15 cellular contexts compared by ENCODE assay signal in genomic region chr9:130184983-130185382, GRCh38. TPM values are rescaled to one million over a fixed set of nuclear protein-coding genes. Genes with fewer than 3 reads are reported as not detected.
DNase-seq lines count a peak whose midpoint lies in the region; ATAC-seq and TF ChIP-seq lines count a peak whose summit lies in the region.
"Had no signal": no experiment of that assay in that cellular context is flagged by ENCODE, and none has a peak within 500 bp of the region (broad histone marks: within the 10 kb centered on the region; RNA-seq: fewer than 3 reads in every experiment).

No MANE protein-coding gene starts in this region.

- H3K9me3 ChIP-seq in CD4-positive, alpha-beta T cell (ENCODE audit: control insufficient read depth, low read length), result no peaks in the 10 kb centered on the region

- H3K4me1 Mint-ChIP-seq in WTC11 (peaks cover 31% of the 10 kb centered on the region), glutamatergic neuron (ENCODE audit: low read depth, unreplicated experiment) (peaks cover 32% of the 10 kb centered on the region), osteocyte (ENCODE audit: unreplicated experiment) (peaks cover 76% of the 10 kb centered on the region)
- no peaks in the 10 kb centered on the region for H3K4me1 Mint-ChIP-seq in CD4-positive, alpha-beta T cell (ENCODE audit: low read depth)
- H3K4me1 Mint-ChIP-seq: naive thymus-derived CD4-positive, alpha-beta T cell had no signal

- H3K27me3 Mint-ChIP-seq in WTC11 (ENCODE audit: low read depth) (no peaks in the 10 kb centered on the region), glutamatergic neuron (ENCODE audit: unreplicated experiment) (peaks cover 8% of the 10 kb centered on the region), osteocyte (ENCODE audit: unreplicated experiment) (no peaks in the 10 kb centered on the region)
- no peaks in the 10 kb centered on the region for H3K27me3 Mint-ChIP-seq in CD4-positive, alpha-beta T cell
- H3K27me3 Mint-ChIP-seq: naive thymus-derived CD4-positive, alpha-beta T cell; stimulated activated naive CD8-positive, alpha-beta T cell treated with anti-CD3 and anti-CD28 coated beads, Interleukin-15, amount 100 ng/mL, for 72 hours had no signal

- POLR2A ChIA-PET in AG04449 (lab: Yijun Ruan, JAX) (interaction anchor here (0.7 to 1.0 kb wide), 2 partner anchors 11 to 56 kb away, joined by 3 read pairs; no protein-coding TSS in a partner anchor), WTC11 (lab: Charles Lee) (no interaction called here)
- POLR2A ChIA-PET in CD4-positive, alpha-beta T cell (lab: Charles Lee), result no interaction called here

- DNase-seq in AG04449 (ENCODE audit: low read depth, low spot score) (no peak), WTC11 (ENCODE audit: low spot score) (no peak), glutamatergic neuron (peak; percentile 42), osteocyte (ENCODE audit: extremely low spot score, unreplicated experiment) (no peak), DMS53 treated with DMSO at 0.1 percent for 48 hours (lab: John Stamatoyannopoulos, UW; ENCODE audit: unreplicated experiment) (no peak), nucleus accumbens (lab: John Stamatoyannopoulos, UW) (no peak)
- no peak for DNase-seq in CD4-positive, alpha-beta T cell
- DNase-seq: activated CD4-positive, alpha-beta T cell treated with anti-CD3 and anti-CD28 coated beads, Interleukin-2, amount 50 U/mL, for 1 hour; COR-L47; left cardiac atrium; naive thymus-derived CD4-positive, alpha-beta T cell; stimulated activated naive CD8-positive, alpha-beta T cell treated with anti-CD3 and anti-CD28 coated beads, Interleukin-15, amount 100 ng/mL, for 72 hours; T-helper 9 cell had no signal

- H3K27ac Mint-ChIP-seq in WTC11 (peak overlapping the region; percentile 69; the same call in 1 of the 2 replicates), glutamatergic neuron (ENCODE audit: unreplicated experiment) (peak overlapping the region; percentile 95), osteocyte (ENCODE audit: unreplicated experiment) (peak overlapping the region; percentile 92)
- no peak overlapping the region for H3K27ac Mint-ChIP-seq in CD4-positive, alpha-beta T cell
- H3K27ac Mint-ChIP-seq: activated T-helper 1 cell treated with anti-CD3 and anti-CD28 coated beads, Interleukin-12 subunit alpha, Interleukin-12 subunit beta, Interleukin-2, Interleukin-4 antibody, amounts not matched to agents 30 ng/mL and 10 ng/mL and 1 ng/mL, durations not matched to agents 14 hours and 24 hours and 36 hours; stimulated activated naive CD8-positive, alpha-beta T cell treated with anti-CD3 and anti-CD28 coated beads, Interleukin-15, amount 100 ng/mL, for 72 hours had no signal

- CTCF ChIA-PET in AG04449 (lab: Yijun Ruan, JAX), result interaction anchor here (1.0 to 2.3 kb wide), 4 partner anchors 11 to 77 kb away, joined by 3 to 10 read pairs (median 6); no protein-coding TSS in a partner anchor
- CTCF ChIA-PET in WTC11 (lab: Charles Lee), result interaction anchor here (0.9 to 3.2 kb wide), 6 partner anchors 9 to 75 kb away, joined by 4 to 17 read pairs (median 4); no protein-coding TSS in a partner anchor
- CTCF ChIA-PET in CD4-positive, alpha-beta T cell (lab: Charles Lee), result no interaction called here

- intact Hi-C loops in CD4-positive, alpha-beta T cell (cut with DNase I, micrococcal nuclease), result no loop called here

- ATAC-seq in WTC11 (no peak), HG03378 (IDR thresholded peaks at IDR 0.05; ENCODE audit: unreplicated experiment) (no peak)
- ATAC-seq in CD4-positive, alpha-beta T cell (ENCODE audit: poor library complexity), result no peak
- ATAC-seq: naive thymus-derived CD4-positive, alpha-beta T cell; stimulated activated naive CD8-positive, alpha-beta T cell treated with anti-CD3 and anti-CD28 coated beads, Interleukin-15, amount 100 ng/mL, for 72 hours had no signal

- H3K36me3 Mint-ChIP-seq in WTC11 (no peaks in the 10 kb centered on the region), glutamatergic neuron (ENCODE audit: unreplicated experiment) (no peaks in the 10 kb centered on the region), osteocyte (ENCODE audit: unreplicated experiment) (no peaks in the 10 kb centered on the region)
- no peaks in the 10 kb centered on the region for H3K36me3 Mint-ChIP-seq in CD4-positive, alpha-beta T cell (ENCODE audit: low read depth)
- H3K36me3 Mint-ChIP-seq: naive thymus-derived CD4-positive, alpha-beta T cell had no signal

- H3K27ac ChIP-seq in CD4-positive, alpha-beta T cell (ENCODE audit: low read depth, low read length), result no peak overlapping the region

- H3K27me3 ChIP-seq in CD4-positive, alpha-beta T cell (ENCODE audit: control insufficient read depth, insufficient read depth, low read length), result no peaks in the 10 kb centered on the region

- no peak overlapping the region for H3K4me3 Mint-ChIP-seq in WTC11
- peak overlapping the region; percentile 55 for H3K4me3 Mint-ChIP-seq in glutamatergic neuron (ENCODE audit: unreplicated experiment)
- H3K4me3 Mint-ChIP-seq in osteocyte (ENCODE audit: unreplicated experiment), result peak overlapping the region; percentile 61
- no peak overlapping the region for H3K4me3 Mint-ChIP-seq in CD4-positive, alpha-beta T cell
- H3K4me3 Mint-ChIP-seq: activated T-helper 1 cell treated with anti-CD3 and anti-CD28 coated beads, Interleukin-12 subunit alpha, Interleukin-12 subunit beta, Interleukin-2, Interleukin-4 antibody, amounts not matched to agents 30 ng/mL and 10 ng/mL and 1 ng/mL, durations not matched to agents 14 hours and 24 hours and 36 hours; naive thymus-derived CD4-positive, alpha-beta T cell; stimulated activated naive CD8-positive, alpha-beta T cell treated with anti-CD3 and anti-CD28 coated beads, Interleukin-15, amount 100 ng/mL, for 72 hours had no signal

- TF ChIP-seq CTCF in AG04449 (IDR thresholded peaks at IDR 0.05; ENCODE audit: insufficient read depth, low read length, missing control alignments) (no peak), WTC11 (IDR thresholded peaks at IDR 0.05) (no peak), glutamatergic neuron (IDR thresholded peaks at IDR 0.05; ENCODE audit: partially characterized antibody, unreplicated experiment) (no peak), osteocyte (IDR thresholded peaks at IDR 0.05) (no peak)
- TF ChIP-seq CTCF in CD4-positive, alpha-beta T cell (IDR thresholded peaks at IDR 0.05), result no peak

- peak overlapping the region; percentile 36 for H3K4me3 ChIP-seq in AG04449 (ENCODE audit: low read depth, low read length)

- no peaks in the 10 kb centered on the region for H3K9me3 Mint-ChIP-seq in WTC11
- peaks cover 16% of the 10 kb centered on the region for H3K9me3 Mint-ChIP-seq in glutamatergic neuron (ENCODE audit: unreplicated experiment)
- no peaks in the 10 kb centered on the region for H3K9me3 Mint-ChIP-seq in osteocyte (ENCODE audit: unreplicated experiment)
- H3K9me3 Mint-ChIP-seq in CD4-positive, alpha-beta T cell, result no peaks in the 10 kb centered on the region
- H3K9me3 Mint-ChIP-seq: activated T-helper 1 cell treated with anti-CD3 and anti-CD28 coated beads, Interleukin-12 subunit alpha, Interleukin-12 subunit beta, Interleukin-2, Interleukin-4 antibody, amounts not matched to agents 30 ng/mL and 10 ng/mL and 1 ng/mL, durations not matched to agents 14 hours and 24 hours and 36 hours; naive thymus-derived CD4-positive, alpha-beta T cell; stimulated activated naive CD8-positive, alpha-beta T cell treated with anti-CD3 and anti-CD28 coated beads, Interleukin-15, amount 100 ng/mL, for 72 hours had no signal

TF ChIP-seq in WTC11, 78 proteins besides CTCF, POLR2A, EP300 and RAD21:
- TF ChIP-seq, protein P1, sequence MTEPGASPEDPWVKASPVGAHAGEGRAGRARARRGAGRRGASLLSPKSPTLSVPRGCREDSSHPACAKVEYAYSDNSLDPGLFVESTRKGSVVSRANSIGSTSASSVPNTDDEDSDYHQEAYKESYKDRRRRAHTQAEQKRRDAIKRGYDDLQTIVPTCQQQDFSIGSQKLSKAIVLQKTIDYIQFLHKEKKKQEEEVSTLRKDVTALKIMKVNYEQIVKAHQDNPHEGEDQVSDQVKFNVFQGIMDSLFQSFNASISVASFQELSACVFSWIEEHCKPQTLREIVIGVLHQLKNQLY (CRISPR knock-in tag; IDR thresholded peaks at IDR 0.05), result no peak
- no peak for TF ChIP-seq E2F4 (CRISPR knock-in tag; IDR thresholded peaks at IDR 0.05; ENCODE audit: borderline replicate concordance, low read depth)
TF ChIP-seq in WTC11: peak in this region for 0.

RNA-seq across cellular contexts. Expression of gene NCS1, which starts 12.8 kb away (rescaled TPM):
- 31.8 to 32.6 TPM (median 32.4 TPM) in 3 replicates for total RNA-seq in WTC11 (2021)
- total RNA-seq in glutamatergic neuron (ENCODE audit: unreplicated experiment), result 312 TPM
- total RNA-seq in osteocyte, result 37.7 and 43.9 TPM in 2 replicates
- total RNA-seq in CD4-positive, alpha-beta T cell, result under 1 TPM in 1 of 2 experiments, not detected in 1; 0.17 TPM

Comparison
In these comparisons a context has a peak if more than half of its experiments do, and no peak if none do; other contexts are left out.
1. H3K4me3 Mint-ChIP-seq: peak in glutamatergic neuron (single experiment) and osteocyte (single experiment); none in WTC11 (single experiment) and CD4-positive, alpha-beta T cell (single experiment).
2. RNA of gene NCS1, which starts 12.8 kb away (total RNA-seq): 312 TPM in glutamatergic neuron (single experiment), 37.7 to 43.9 TPM in osteocyte and 31.8 to 32.6 TPM in WTC11; 0.17 TPM in CD4-positive, alpha-beta T cell; every median in the first group is over 10 times any median in the second.